25 cellular contexts compared by ENCODE assay signal in genomic region chr2:237209046-237209375, GRCh38.
A peak's percentile ranks its signal among the peaks of the same experiment; 100 is the strongest.
DNase-seq lines count a peak whose midpoint lies in the region; ATAC-seq, FAIRE-seq and TF ChIP-seq lines count a peak whose summit lies in the region.
"Had no signal": no experiment of that assay in that cellular context is flagged by ENCODE, and none has a peak within 500 bp of the region (broad histone marks: within the 10 kb centered on the region; RNA-seq: fewer than 3 reads in every experiment).

No MANE protein-coding gene starts in this region.

- no peak for FAIRE-seq in astrocyte (lab: Jason Lieb, UNC)
- FAIRE-seq: islet of Langerhans had no signal

- H3K4me1 ChIP-seq in GM23338 (ENCODE audit: insufficient read depth) (peaks cover 24% of the 10 kb centered on the region), astrocyte (ENCODE audit: insufficient read depth, low read length) (peaks cover 33% of the 10 kb centered on the region), suprapubic skin (peaks cover 22% of the 10 kb centered on the region)
- H3K4me1 ChIP-seq: prostate gland, spleen had no signal

- H2AFZ ChIP-seq in GM23338 (peak overlapping the region; percentile 81), astrocyte (ENCODE audit: low read depth, low read length) (no peak overlapping the region)

- H3K27ac Mint-ChIP-seq in GM23338 = no peak overlapping the region
- H3K27ac Mint-ChIP-seq in astrocyte (ENCODE audit: unreplicated experiment) = no peak overlapping the region
- peak overlapping the region; percentile 51 for H3K27ac Mint-ChIP-seq in mesothelial cell of epicardium
- H3K27ac Mint-ChIP-seq in CD14-positive monocyte = no peak overlapping the region
- H3K27ac Mint-ChIP-seq: activated CD8-positive, alpha-beta memory T cell treated with anti-CD3 and anti-CD28 coated beads, Interleukin-2, amount 10 ng/mL, durations not matched to agents 7 days and 5 days; activated naive CD8-positive, alpha-beta T cell treated with anti-CD3 and anti-CD28 coated beads for 36 hours; T-helper 1 cell treated with Interleukin-12 subunit alpha and Interleukin-12 subunit beta and Interleukin-4 antibody, amounts not matched to agents 30 μg/mL and 1 μg/mL, for 36 hours had no signal

- 68% methylated on average over 10 of the region's 10 CpGs for WGBS in suprapubic skin

- peaks cover 38% of the 10 kb centered on the region for H3K4me1 Mint-ChIP-seq in GM23338
- peaks cover 24% of the 10 kb centered on the region for H3K4me1 Mint-ChIP-seq in astrocyte (ENCODE audit: low read depth, unreplicated experiment)
- peaks cover 23% of the 10 kb centered on the region for H3K4me1 Mint-ChIP-seq in mesothelial cell of epicardium
- no peaks in the 10 kb centered on the region for H3K4me1 Mint-ChIP-seq in CD14-positive monocyte
- H3K4me1 Mint-ChIP-seq: activated CD8-positive, alpha-beta memory T cell treated with anti-CD3 and anti-CD28 coated beads, Interleukin-2, amount 10 ng/mL, durations not matched to agents 7 days and 5 days; activated naive CD8-positive, alpha-beta T cell treated with anti-CD3 and anti-CD28 coated beads for 36 hours had no signal

- H3K36me3 ChIP-seq in GM23338 (ENCODE audit: insufficient read depth) (no peaks in the 10 kb centered on the region), astrocyte (ENCODE audit: insufficient read depth, low read length) (no peaks in the 10 kb centered on the region), suprapubic skin (no peaks in the 10 kb centered on the region)
- H3K36me3 ChIP-seq: prostate gland, spleen had no signal

- H3K4me3 Mint-ChIP-seq in GM23338 (no peak overlapping the region), astrocyte (ENCODE audit: unreplicated experiment) (no peak overlapping the region), mesothelial cell of epicardium (no peak overlapping the region), CD14-positive monocyte (no peak overlapping the region)
- H3K4me3 Mint-ChIP-seq: activated CD8-positive, alpha-beta memory T cell treated with anti-CD3 and anti-CD28 coated beads, Interleukin-2, amount 10 ng/mL, durations not matched to agents 7 days and 5 days; activated naive CD8-positive, alpha-beta T cell treated with anti-CD3 and anti-CD28 coated beads for 36 hours; neural crest cell; T-helper 1 cell treated with Interleukin-12 subunit alpha and Interleukin-12 subunit beta and Interleukin-4 antibody, amounts not matched to agents 30 μg/mL and 1 μg/mL, for 36 hours had no signal

- H3K4me2 ChIP-seq in GM23338 (no peak overlapping the region), astrocyte (ENCODE audit: low read length) (peak overlapping the region; percentile 27)

- H3K4me3 ChIP-seq in GM23338 = no peak overlapping the region
- H3K4me3 ChIP-seq in astrocyte (ENCODE audit: insufficient read depth, low read depth, low read length) = no peak overlapping the region
- H3K4me3 ChIP-seq in suprapubic skin = no peak overlapping the region
- H3K4me3 ChIP-seq: prostate gland, spleen had no signal

- H3K9me3 Mint-ChIP-seq in GM23338 (no peaks in the 10 kb centered on the region), astrocyte (ENCODE audit: unreplicated experiment) (peaks cover 5% of the 10 kb centered on the region), mesothelial cell of epicardium (no peaks in the 10 kb centered on the region), CD14-positive monocyte (no peaks in the 10 kb centered on the region)
- H3K9me3 Mint-ChIP-seq: activated naive CD8-positive, alpha-beta T cell treated with anti-CD3 and anti-CD28 coated beads for 36 hours; neural crest cell; T-helper 1 cell treated with Interleukin-12 subunit alpha and Interleukin-12 subunit beta and Interleukin-4 antibody, amounts not matched to agents 30 μg/mL and 1 μg/mL, for 36 hours had no signal

- no peaks in the 10 kb centered on the region for H3K9me3 ChIP-seq in astrocyte (ENCODE audit: insufficient read depth, low read depth, low read length)
- no peaks in the 10 kb centered on the region for H3K9me3 ChIP-seq in suprapubic skin
- H3K9me3 ChIP-seq: prostate gland, spleen had no signal

- H3F3A ChIP-seq in GM23338 (replicated peaks; ENCODE audit: low read depth) = peaks cover 22% of the 10 kb centered on the region

- no peak overlapping the region for H3K27ac ChIP-seq in GM23338 (ENCODE audit: low read depth)
- peak overlapping the region; percentile 84 for H3K27ac ChIP-seq in astrocyte (ENCODE audit: low read depth, low read length)
- H3K27ac ChIP-seq in suprapubic skin = peak overlapping the region; percentile 80

- no peak for DNase-seq in GM23338 (ENCODE audit: low spot score)
- DNase-seq in astrocyte (ENCODE audit: low read depth) = no peak
- DNase-seq in mesothelial cell of epicardium (ENCODE audit: low spot score in 2 of 2, unreplicated experiment in 2 of 2) = no peak
- no peak for DNase-seq in suprapubic skin (ENCODE audit: low spot score in 2 of 2)
- no peak for DNase-seq in CD14-positive monocyte (ENCODE audit: low spot score)
- DNase-seq in cerebellar cortex (ENCODE audit: low spot score) = no peak
- no peak for DNase-seq in left colon
- DNase-seq: activated CD4-positive, alpha-beta T cell treated with anti-CD3 and anti-CD28 coated beads for 48 hours; activated CD8-positive, alpha-beta memory T cell treated with anti-CD3 and anti-CD28 coated beads, Interleukin-2, amount 10 ng/mL, durations not matched to agents 7 days and 5 days; activated naive CD8-positive, alpha-beta T cell treated with anti-CD3 and anti-CD28 coated beads for 36 hours; AML-193; cortex of kidney; hippocampal formation; Karpas-422; midbrain; NCI-H1694 treated with DMSO at 0.1 percent for 48 hours; SHP77; spleen; stimulated activated CD4-positive, alpha-beta T cell treated with anti-CD3 and anti-CD28 coated beads, Interleukin-4, amount 100 ng/mL, for 24 hours; substantia nigra had no signal

- H3K9ac ChIP-seq in astrocyte (ENCODE audit: low read length) = peak overlapping the region; percentile 63

- intact Hi-C loops in CD14-positive monocyte (cut with micrococcal nuclease) (no loop called here), left colon (cut with DNase I, micrococcal nuclease) (no loop called here)

- TF ChIP-seq POLR2A in suprapubic skin (IDR thresholded peaks at IDR 0.05) = no peak

- H3K27me3 Mint-ChIP-seq in GM23338 (ENCODE audit: insufficient read depth, low read depth, poor library complexity) (peaks cover 12% of the 10 kb centered on the region), astrocyte (ENCODE audit: low read depth, unreplicated experiment) (no peaks in the 10 kb centered on the region), mesothelial cell of epicardium (ENCODE audit: low read depth) (no peaks in the 10 kb centered on the region), CD14-positive monocyte (ENCODE audit: low read depth in 3 of 3) (peaks cover 5 to 18% (median 12%) of the 10 kb centered on the region in 3 donors)
- H3K27me3 Mint-ChIP-seq: activated CD8-positive, alpha-beta memory T cell treated with anti-CD3 and anti-CD28 coated beads, Interleukin-2, amount 10 ng/mL, durations not matched to agents 7 days and 5 days had no signal

- TF ChIP-seq EP300 in suprapubic skin (IDR thresholded peaks at IDR 0.05) = no peak

- peaks cover 9% of the 10 kb centered on the region; the same call in 1 of the 2 replicates for H3K9me2 ChIP-seq in GM23338 (ENCODE audit: insufficient read depth)

- no peaks in the 10 kb centered on the region for H3K79me2 ChIP-seq in GM23338 (replicated peaks; ENCODE audit: insufficient read depth)
- no peaks in the 10 kb centered on the region for H3K79me2 ChIP-seq in astrocyte (ENCODE audit: insufficient read depth, low read length)

- TF ChIP-seq CTCF in GM23338 (conservative IDR thresholded peaks at IDR 0.05; ENCODE audit: low read depth in 2 of 2) (no peak), astrocyte (IDR thresholded peaks at IDR 0.05; ENCODE audit: insufficient read depth, low read depth, low read length) (no peak), mesothelial cell of epicardium (IDR thresholded peaks at IDR 0.05; ENCODE audit: unreplicated experiment) (no peak), suprapubic skin (IDR thresholded peaks at IDR 0.05) (no peak), CD14-positive monocyte (IDR thresholded peaks at IDR 0.05) (no peak)

- no peak for ATAC-seq in GM23338
- ATAC-seq in left colon = no peak
- ATAC-seq: activated CD8-positive, alpha-beta memory T cell treated with anti-CD3 and anti-CD28 coated beads, Interleukin-2, amount 10 ng/mL, durations not matched to agents 7 days and 5 days; HCT116 had no signal

- no peaks in the 10 kb centered on the region for H3K36me3 Mint-ChIP-seq in GM23338 (ENCODE audit: low read depth)
- no peaks in the 10 kb centered on the region for H3K36me3 Mint-ChIP-seq in astrocyte (ENCODE audit: low read depth, unreplicated experiment)
- H3K36me3 Mint-ChIP-seq in mesothelial cell of epicardium = no peaks in the 10 kb centered on the region
- H3K36me3 Mint-ChIP-seq in CD14-positive monocyte = no peaks in the 10 kb centered on the region
- H3K36me3 Mint-ChIP-seq: activated CD8-positive, alpha-beta memory T cell treated with anti-CD3 and anti-CD28 coated beads, Interleukin-2, amount 10 ng/mL, durations not matched to agents 7 days and 5 days; activated naive CD8-positive, alpha-beta T cell treated with anti-CD3 and anti-CD28 coated beads for 36 hours had no signal

- H4K20me1 ChIP-seq in GM23338 (replicated peaks; ENCODE audit: insufficient read depth) (no peaks in the 10 kb centered on the region), astrocyte (ENCODE audit: insufficient read depth, low read length) (no peaks in the 10 kb centered on the region)

- no peaks in the 10 kb centered on the region for H3K27me3 ChIP-seq in GM23338 (ENCODE audit: insufficient read depth)
- H3K27me3 ChIP-seq in astrocyte (ENCODE audit: insufficient read depth, low read length) = no peaks in the 10 kb centered on the region
- H3K27me3 ChIP-seq in suprapubic skin = no peaks in the 10 kb centered on the region

TF ChIP-seq in GM23338, 12 proteins besides CTCF, POLR2A, EP300 and RAD21 (continues in another document):
- TF ChIP-seq POLR2AphosphoS5 (IDR thresholded peaks at IDR 0.05; ENCODE audit: low read depth) = no peak
- TF ChIP-seq, protein P1, sequence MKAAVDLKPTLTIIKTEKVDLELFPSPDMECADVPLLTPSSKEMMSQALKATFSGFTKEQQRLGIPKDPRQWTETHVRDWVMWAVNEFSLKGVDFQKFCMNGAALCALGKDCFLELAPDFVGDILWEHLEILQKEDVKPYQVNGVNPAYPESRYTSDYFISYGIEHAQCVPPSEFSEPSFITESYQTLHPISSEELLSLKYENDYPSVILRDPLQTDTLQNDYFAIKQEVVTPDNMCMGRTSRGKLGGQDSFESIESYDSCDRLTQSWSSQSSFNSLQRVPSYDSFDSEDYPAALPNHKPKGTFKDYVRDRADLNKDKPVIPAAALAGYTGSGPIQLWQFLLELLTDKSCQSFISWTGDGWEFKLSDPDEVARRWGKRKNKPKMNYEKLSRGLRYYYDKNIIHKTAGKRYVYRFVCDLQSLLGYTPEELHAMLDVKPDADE (IDR thresholded peaks at IDR 0.05) = no peak
- TF ChIP-seq CREB1 (CRISPR knock-in tag; IDR thresholded peaks at IDR 0.05; ENCODE audit: low read depth) = no peak
